ENCODE assay signal across 9 cellular contexts in the genomic region with DNA sequence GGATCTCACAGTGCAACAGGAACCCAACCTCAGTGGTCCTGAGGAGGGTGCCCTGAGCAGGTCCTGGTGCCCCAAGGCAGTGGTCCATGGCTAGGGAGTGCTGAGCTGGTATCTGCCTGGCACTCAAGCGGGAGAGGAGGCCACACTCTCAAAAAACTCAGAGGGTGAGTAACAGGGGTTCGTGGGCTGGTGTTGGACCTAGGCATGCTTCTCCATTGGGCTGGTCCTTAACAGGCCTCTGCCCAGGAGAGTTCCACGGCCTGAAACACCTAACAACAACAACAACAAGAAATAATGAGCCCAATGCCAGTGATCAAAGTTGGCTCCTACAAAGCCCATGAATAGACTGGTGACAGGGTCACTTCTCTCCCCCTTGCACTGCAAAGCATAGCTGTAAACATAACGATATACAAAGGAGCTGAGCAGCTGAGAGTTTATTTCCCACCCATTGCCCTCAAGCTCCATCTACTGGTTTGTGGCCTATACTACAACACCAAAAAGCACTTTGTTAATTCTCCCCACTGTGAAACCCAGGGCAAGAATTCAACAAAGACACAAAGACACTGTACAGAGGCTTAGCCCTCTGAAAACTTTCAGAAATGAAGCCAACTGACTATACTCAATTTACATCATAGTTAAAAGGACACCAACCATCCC.
DNase-seq lines count a peak whose midpoint lies in the region; ATAC-seq and TF ChIP-seq lines count a peak whose summit lies in the region.
"Had no signal": no experiment of that assay in that cellular context is flagged by ENCODE, and none has a peak within 500 bp of the region (broad histone marks: within the 10 kb centered on the region; RNA-seq: fewer than 3 reads in every experiment).

No MANE protein-coding gene starts in this region.

- TF ChIP-seq CTCF in SK-N-SH (IDR thresholded peaks at IDR 0.05): peak; percentile 25; the same call in 1 of the 2 replicates
- TF ChIP-seq CTCF in astrocyte of the spinal cord (IDR thresholded peaks at IDR 0.05; ENCODE audit: low read depth, low read length): peak; percentile 35
- no peak for TF ChIP-seq CTCF in upper lobe of right lung (IDR thresholded peaks at IDR 0.05)

- no peaks in the 10 kb centered on the region for H4K20me1 ChIP-seq in SK-N-SH (ENCODE audit: insufficient read depth)

- 0% methylated on average over 2 of the region's 4 CpGs for WGBS in SK-N-SH (ENCODE audit: low lambda C conversion rate)

- no peak overlapping the region for H3K9ac ChIP-seq in SK-N-SH

- POLR2A ChIA-PET in SK-N-SH (lab: Yijun Ruan, JAX): no interaction called here

- H3K4me1 ChIP-seq in SK-N-SH (ENCODE audit: control insufficient read depth in 1 of 2, insufficient read depth in 2 of 2, low read depth in 1 of 2, low read length in 1 of 2) (no peaks in the 10 kb centered on the region), upper lobe of right lung (no peaks in the 10 kb centered on the region)
- H3K4me1 ChIP-seq: stomach had no signal

- no peak for TF ChIP-seq EP300 in SK-N-SH (IDR thresholded peaks at IDR 0.05; ENCODE audit: borderline replicate concordance in 1 of 2, low read depth in 1 of 2, low read length in 1 of 2)

- peak; percentile 41 for TF ChIP-seq RAD21 in SK-N-SH (IDR thresholded peaks at IDR 0.05; ENCODE audit: low read length)

- H3K4me3 ChIP-seq in SK-N-SH (ENCODE audit: low read depth in 2 of 2, low read length in 1 of 2): no peak overlapping the region
- H3K4me3 ChIP-seq in astrocyte of the spinal cord (ENCODE audit: low read depth, low read length): no peak overlapping the region
- no peak overlapping the region for H3K4me3 ChIP-seq in upper lobe of right lung
- H3K4me3 ChIP-seq: stomach had no signal

- no peaks in the 10 kb centered on the region for H3K27me3 ChIP-seq in SK-N-SH (ENCODE audit: insufficient read depth)
- no peaks in the 10 kb centered on the region for H3K27me3 ChIP-seq in upper lobe of right lung
- H3K27me3 ChIP-seq: stomach had no signal

- H2AFZ ChIP-seq in SK-N-SH (ENCODE audit: low read depth): no peak overlapping the region

- CTCF ChIA-PET in SK-N-SH (lab: Yijun Ruan, JAX): no interaction called here

- no peaks in the 10 kb centered on the region for H3F3A ChIP-seq in SK-N-SH (replicated peaks; ENCODE audit: insufficient read depth)

- H3K9me2 ChIP-seq in SK-N-SH: no peaks in the 10 kb centered on the region

- in situ Hi-C loops in astrocyte of the spinal cord (cut with HindIII; ENCODE audit: low sequenced_read_pairs): no loop called here

- ATAC-seq in SK-N-SH treated with all-trans-retinoic acid at 6 μM for 48 hours (no peak), upper lobe of right lung (peak; percentile 41)

- no peak overlapping the region for H3K27ac ChIP-seq in SK-N-SH (ENCODE audit: low read depth in 2 of 2, low read length in 1 of 2)
- H3K27ac ChIP-seq in upper lobe of right lung: no peak overlapping the region
- H3K27ac ChIP-seq: stomach had no signal

- H3K36me3 ChIP-seq in SK-N-SH (replicated peaks in 1 of 2; ENCODE audit: control insufficient read depth in 1 of 2, insufficient read depth in 2 of 2, low read length in 1 of 2) (no peaks in the 10 kb centered on the region), upper lobe of right lung (no peaks in the 10 kb centered on the region)
- H3K36me3 ChIP-seq: stomach had no signal

- H3K4me2 ChIP-seq in SK-N-SH: no peak overlapping the region

- no peak for DNase-seq in SK-N-SH
- peak; percentile 3 for DNase-seq in HT-29 (ENCODE audit: low spot score)
- no peak for DNase-seq in astrocyte of the spinal cord (ENCODE audit: low read depth, low spot score)
- no peak for DNase-seq in upper lobe of right lung
- DNase-seq in activated CD4-positive, CD25-positive, alpha-beta regulatory T cell (lab: John Stamatoyannopoulos, UW): no peak
- DNase-seq in foreskin melanocyte: no peak
- DNase-seq in DMS79 treated with DMSO at 0.1 percent for 48 hours (lab: John Stamatoyannopoulos, UW): no peak
- DNase-seq: stomach had no signal

- H3K79me2 ChIP-seq in SK-N-SH (ENCODE audit: insufficient read depth): no peaks in the 10 kb centered on the region

- H3K9me3 ChIP-seq in SK-N-SH: no peaks in the 10 kb centered on the region
- no peaks in the 10 kb centered on the region for H3K9me3 ChIP-seq in upper lobe of right lung
- H3K9me3 ChIP-seq: stomach had no signal

- intact Hi-C loops in upper lobe of right lung (cut with DNase I): no loop called here

TF ChIP-seq in SK-N-SH, 30 proteins besides CTCF, POLR2A, EP300 and RAD21 (continues in another document):
- no peak for TF ChIP-seq NRF1 (IDR thresholded peaks at IDR 0.05; ENCODE audit: low read depth, low read length)
- TF ChIP-seq FOXM1 (IDR thresholded peaks at IDR 0.05; ENCODE audit: low read depth): no peak
- no peak for TF ChIP-seq NFIC (IDR thresholded peaks at IDR 0.05; ENCODE audit: borderline replicate concordance)
- TF ChIP-seq MAX (IDR thresholded peaks at IDR 0.05; ENCODE audit: low read depth): no peak
- no peak for TF ChIP-seq GABPA (IDR thresholded peaks at IDR 0.05; ENCODE audit: low read depth)
- no peak for TF ChIP-seq GATA2 (CRISPR knock-in tag; IDR thresholded peaks at IDR 0.05)
- no peak for TF ChIP-seq CHD2 (IDR thresholded peaks at IDR 0.05; ENCODE audit: low read length, partially characterized antibody)
- TF ChIP-seq MXI1 (IDR thresholded peaks at IDR 0.05; ENCODE audit: low read depth, low read length): no peak
- TF ChIP-seq EZH2phosphoT487 (IDR thresholded peaks at IDR 0.05; ENCODE audit: borderline replicate concordance, low read depth): no peak
- no peak for TF ChIP-seq FOSL2 (IDR thresholded peaks at IDR 0.05; ENCODE audit: borderline replicate concordance, low read depth)
- no peak for TF ChIP-seq FOXJ3 (CRISPR knock-in tag; IDR thresholded peaks at IDR 0.05)
- TF ChIP-seq, protein P1, sequence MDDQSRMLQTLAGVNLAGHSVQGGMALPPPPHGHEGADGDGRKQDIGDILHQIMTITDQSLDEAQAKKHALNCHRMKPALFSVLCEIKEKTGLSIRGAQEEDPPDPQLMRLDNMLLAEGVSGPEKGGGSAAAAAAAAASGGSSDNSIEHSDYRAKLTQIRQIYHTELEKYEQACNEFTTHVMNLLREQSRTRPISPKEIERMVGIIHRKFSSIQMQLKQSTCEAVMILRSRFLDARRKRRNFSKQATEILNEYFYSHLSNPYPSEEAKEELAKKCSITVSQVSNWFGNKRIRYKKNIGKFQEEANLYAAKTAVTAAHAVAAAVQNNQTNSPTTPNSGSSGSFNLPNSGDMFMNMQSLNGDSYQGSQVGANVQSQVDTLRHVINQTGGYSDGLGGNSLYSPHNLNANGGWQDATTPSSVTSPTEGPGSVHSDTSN (IDR thresholded peaks at IDR 0.05): no peak
- TF ChIP-seq USF1 (IDR thresholded peaks at IDR 0.05; ENCODE audit: borderline replicate concordance, low read depth): no peak
- TF ChIP-seq ELF1 (IDR thresholded peaks at IDR 0.05): no peak

TF ChIP-seq in SK-N-SH treated with all-trans-retinoic acid at 6 μM for 48 hours, 23 proteins besides CTCF, POLR2A, EP300 and RAD21 (continues in another document):
- TF ChIP-seq CREB5 (CRISPR knock-in tag; IDR thresholded peaks at IDR 0.05; ENCODE audit: low read depth) (no peak), RARB (CRISPR knock-in tag; IDR thresholded peaks at IDR 0.05) (no peak), ZNF70 (CRISPR knock-in tag; IDR thresholded peaks at IDR 0.05) (no peak), TCF4 (CRISPR knock-in tag; IDR thresholded peaks at IDR 0.05; ENCODE audit: borderline replicate concordance) (no peak), ZFP30 (CRISPR knock-in tag; IDR thresholded peaks at IDR 0.05) (no peak), OSR1 (CRISPR knock-in tag; IDR thresholded peaks at IDR 0.05) (no peak), BACH2 (CRISPR knock-in tag; IDR thresholded peaks at IDR 0.05; ENCODE audit: borderline replicate concordance) (no peak), ZNF565 (CRISPR knock-in tag; conservative IDR thresholded peaks at IDR 0.05; ENCODE audit: low read depth) (no peak), GLIS3 (CRISPR knock-in tag; IDR thresholded peaks at IDR 0.05) (no peak)
- TF ChIP-seq, protein P2, sequence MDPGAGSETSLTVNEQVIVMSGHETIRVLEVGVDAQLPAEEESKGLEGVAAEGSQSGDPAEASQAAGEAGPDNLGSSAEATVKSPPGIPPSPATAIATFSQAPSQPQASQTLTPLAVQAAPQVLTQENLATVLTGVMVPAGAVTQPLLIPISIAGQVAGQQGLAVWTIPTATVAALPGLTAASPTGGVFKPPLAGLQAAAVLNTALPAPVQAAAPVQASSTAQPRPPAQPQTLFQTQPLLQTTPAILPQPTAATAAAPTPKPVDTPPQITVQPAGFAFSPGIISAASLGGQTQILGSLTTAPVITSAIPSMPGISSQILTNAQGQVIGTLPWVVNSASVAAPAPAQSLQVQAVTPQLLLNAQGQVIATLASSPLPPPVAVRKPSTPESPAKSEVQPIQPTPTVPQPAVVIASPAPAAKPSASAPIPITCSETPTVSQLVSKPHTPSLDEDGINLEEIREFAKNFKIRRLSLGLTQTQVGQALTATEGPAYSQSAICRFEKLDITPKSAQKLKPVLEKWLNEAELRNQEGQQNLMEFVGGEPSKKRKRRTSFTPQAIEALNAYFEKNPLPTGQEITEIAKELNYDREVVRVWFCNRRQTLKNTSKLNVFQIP (CRISPR knock-in tag; IDR thresholded peaks at IDR 0.05; ENCODE audit: borderline replicate concordance, low read depth): no peak
